26 cellular contexts compared by ENCODE assay signal in the genomic region with DNA sequence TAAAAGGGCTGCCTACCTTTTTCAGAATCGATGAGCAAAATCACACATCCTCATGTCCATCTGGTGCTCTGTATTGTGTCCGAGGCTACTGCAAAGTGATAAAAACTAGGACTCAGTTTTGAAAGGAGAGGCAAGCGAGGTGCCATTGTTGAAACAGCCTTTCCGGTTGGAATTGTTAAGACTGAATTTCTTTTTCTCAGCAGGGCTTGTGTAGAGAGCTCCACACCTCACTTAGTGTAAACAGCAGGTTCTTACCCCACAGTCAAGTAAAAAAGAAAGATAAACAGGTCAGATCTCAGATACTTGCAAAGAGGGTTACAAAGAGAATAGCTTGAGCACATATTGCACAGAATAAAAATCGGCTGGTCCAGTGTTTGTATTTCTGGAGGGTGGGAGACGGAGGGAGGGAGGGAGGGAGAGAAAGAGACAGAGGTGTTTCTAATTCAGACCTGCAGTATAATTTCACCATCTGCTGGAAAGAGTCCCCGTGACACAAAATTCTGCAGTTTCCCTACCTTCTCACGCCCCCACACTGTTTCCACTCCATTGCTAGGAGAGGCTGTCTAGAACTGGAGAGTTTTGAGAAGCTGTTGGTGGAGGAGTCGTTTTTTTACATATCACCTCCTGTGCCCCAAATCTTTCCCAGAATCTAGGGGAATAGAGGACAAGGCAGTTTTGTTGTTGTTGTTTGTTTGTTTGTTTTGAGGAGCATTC.
DNase-seq lines count a peak whose midpoint lies in the region; ATAC-seq and TF ChIP-seq lines count a peak whose summit lies in the region.
"Had no signal": no experiment of that assay in that cellular context is flagged by ENCODE, and none has a peak within 500 bp of the region (broad histone marks: within the 10 kb centered on the region; RNA-seq: fewer than 3 reads in every experiment).

No MANE protein-coding gene starts in this region.

- H3K9me3 ChIP-seq in iPS-20b (ENCODE audit: insufficient read depth, low read depth, low read length) = no peaks in the 10 kb centered on the region
- H3K9me3 ChIP-seq in thyroid gland = no peaks in the 10 kb centered on the region
- no peaks in the 10 kb centered on the region for H3K9me3 ChIP-seq in CD8-positive, alpha-beta memory T cell (ENCODE audit: low read length)
- H3K9me3 ChIP-seq: A549, breast epithelium, esophagus muscularis mucosa, neutrophil, SK-N-SH, upper lobe of left lung had no signal

- H3K36me3 ChIP-seq in iPS-20b (ENCODE audit: insufficient read depth, low read depth, low read length) = no peaks in the 10 kb centered on the region
- no peaks in the 10 kb centered on the region for H3K36me3 ChIP-seq in thyroid gland
- H3K36me3 ChIP-seq in CD8-positive, alpha-beta memory T cell (ENCODE audit: insufficient read depth, low read length) = no peaks in the 10 kb centered on the region
- H3K36me3 ChIP-seq: breast epithelium, esophagus muscularis mucosa, neutrophil, upper lobe of left lung had no signal

- peaks cover 16 to 46% of the 10 kb centered on the region in 2 donors for H3K27me3 Mint-ChIP-seq in CD8-positive, alpha-beta memory T cell

- CTCF ChIA-PET in CD8-positive, alpha-beta memory T cell (lab: Charles Lee) = no interaction called here

- H3K36me3 Mint-ChIP-seq in CD8-positive, alpha-beta memory T cell = peaks cover 0 to 12% (median 0%) of the 10 kb centered on the region in 3 donors

- H3K27me3 ChIP-seq in iPS-20b (ENCODE audit: insufficient read depth, low read length) (no peaks in the 10 kb centered on the region), thyroid gland (no peaks in the 10 kb centered on the region)
- no peaks in the 10 kb centered on the region for H3K27me3 ChIP-seq in CD8-positive, alpha-beta memory T cell (ENCODE audit: insufficient read depth, low read length, poor library complexity, severe bottlenecking)
- H3K27me3 ChIP-seq: breast epithelium, esophagus muscularis mucosa, neutrophil, upper lobe of left lung had no signal

- no peak for TF ChIP-seq CTCF in thyroid gland (IDR thresholded peaks at IDR 0.05)

- no peak for TF ChIP-seq POLR2A in thyroid gland (IDR thresholded peaks at IDR 0.05)

- H3K27ac Mint-ChIP-seq in CD8-positive, alpha-beta memory T cell = no peak overlapping the region
- H3K27ac Mint-ChIP-seq: activated T-helper 1 cell treated with anti-CD3 and anti-CD28 coated beads, Interleukin-12 subunit alpha, Interleukin-12 subunit beta, Interleukin-2, Interleukin-4 antibody, amounts not matched to agents 30 ng/mL and 10 ng/mL and 1 ng/mL, durations not matched to agents 14 hours and 24 hours and 36 hours had no signal

- H3K27ac ChIP-seq in iPS-20b (ENCODE audit: low read length) (peak overlapping the region; percentile 86), thyroid gland (no peak overlapping the region)
- H3K27ac ChIP-seq in CD8-positive, alpha-beta memory T cell (ENCODE audit: low read depth, low read length) = no peak overlapping the region
- H3K27ac ChIP-seq: A549, breast epithelium, esophagus muscularis mucosa, neutrophil, upper lobe of left lung had no signal

- intact Hi-C loops in thyroid gland (cut with DNase I) = no loop called here

- DNase-seq in NCI-H748 (lab: John Stamatoyannopoulos, UW; ENCODE audit: unreplicated experiment) (peak; percentile 3), NCI-H748 treated with DMSO at 0.1 percent for 48 hours (lab: John Stamatoyannopoulos, UW) (no peak), NCI-H345 treated with DMSO at 0.1 percent for 48 hours (lab: John Stamatoyannopoulos, UW; ENCODE audit: unreplicated experiment) (peak; percentile 34), thyroid gland (peak; percentile 17 to 42)
- DNase-seq in CD8-positive, alpha-beta memory T cell = no peak
- DNase-seq: activated naive CD4-positive, alpha-beta T cell treated with anti-CD3 and anti-CD28 coated beads, Interleukin-2, amount 50 U/mL, for 16 hours; cortex of kidney; DMS79 treated with DMSO at 0.1 percent for 48 hours; foreskin melanocyte; HCEC 1CT; islet precursor cell; NCI-H2171; NCI-H526 treated with DMSO at 0.1 percent for 48 hours; SK-N-SH; small intestine; stimulated activated CD4-positive, alpha-beta T cell treated with anti-CD3 and anti-CD28 coated beads, Interleukin-1b, Interleukin-23, amount 100 ng/mL, for 48 hours; T-helper 2 cell; upper lobe of left lung had no signal

- 25 to 45% methylated on average over 9 of the region's 9 CpGs for WGBS in thyroid gland, 2 donors

- H3K9ac ChIP-seq in iPS-20b (ENCODE audit: low read depth, low read length) = peak overlapping the region; percentile 70; the same call in 1 of the 2 replicates
- H3K9ac ChIP-seq: SK-N-SH had no signal

- peaks cover 59% of the 10 kb centered on the region for H3K4me1 ChIP-seq in iPS-20b (ENCODE audit: insufficient read depth, low read length)
- no peaks in the 10 kb centered on the region for H3K4me1 ChIP-seq in thyroid gland
- H3K4me1 ChIP-seq in CD8-positive, alpha-beta memory T cell (ENCODE audit: insufficient read depth, low read length) = no peaks in the 10 kb centered on the region
- H3K4me1 ChIP-seq: A549, breast epithelium, esophagus muscularis mucosa, upper lobe of left lung had no signal

- no peak overlapping the region for H3K4me3 Mint-ChIP-seq in CD8-positive, alpha-beta memory T cell
- H3K4me3 Mint-ChIP-seq: activated T-helper 1 cell treated with anti-CD3 and anti-CD28 coated beads, Interleukin-12 subunit alpha, Interleukin-12 subunit beta, Interleukin-2, Interleukin-4 antibody, amounts not matched to agents 30 ng/mL and 10 ng/mL and 1 ng/mL, durations not matched to agents 14 hours and 24 hours and 36 hours had no signal

- H3K9me3 Mint-ChIP-seq in CD8-positive, alpha-beta memory T cell = peaks cover 0 to 4% (median 0%) of the 10 kb centered on the region in 5 donors
- H3K9me3 Mint-ChIP-seq: activated T-helper 1 cell treated with anti-CD3 and anti-CD28 coated beads, Interleukin-12 subunit alpha, Interleukin-12 subunit beta, Interleukin-2, Interleukin-4 antibody, amounts not matched to agents 30 ng/mL and 10 ng/mL and 1 ng/mL, durations not matched to agents 14 hours and 24 hours and 36 hours had no signal

- POLR2A ChIA-PET in CD8-positive, alpha-beta memory T cell (lab: Charles Lee) = no interaction called here

- ATAC-seq in HG03039 (IDR thresholded peaks at IDR 0.05; ENCODE audit: unreplicated experiment) (no peak), HG03097 (IDR thresholded peaks at IDR 0.05; ENCODE audit: low FRiP score, unreplicated experiment) (no peak)
- ATAC-seq: A549 had no signal

- H3K4me3 ChIP-seq in iPS-20b (ENCODE audit: low read length) = peak overlapping the region; percentile 51; the same call in 1 of the 2 replicates
- H3K4me3 ChIP-seq in thyroid gland (replicated peaks in 1 of 3) = no peak overlapping the region
- H3K4me3 ChIP-seq in CD8-positive, alpha-beta memory T cell (ENCODE audit: low read length) = no peak overlapping the region
- H3K4me3 ChIP-seq: A549, breast epithelium, esophagus muscularis mucosa had no signal

- no peaks in the 10 kb centered on the region for H3K4me1 Mint-ChIP-seq in CD8-positive, alpha-beta memory T cell

Comparison
In these comparisons a context has a peak if more than half of its experiments do, and no peak if none do; other contexts are left out.
1. DNase-seq: peak in NCI-H748 (single experiment), NCI-H345 treated with DMSO at 0.1 percent for 48 hours (single experiment) and thyroid gland (2 of 2); none in NCI-H748 treated with DMSO at 0.1 percent for 48 hours (single experiment) and CD8-positive, alpha-beta memory T cell (0 of 5).